In genomic region chr9:25948182-25948581, GRCh38 we compare ENCODE assay signal across 8 cellular contexts.
"Had no signal": no experiment of that assay in that cellular context is flagged by ENCODE, and none has a peak within 500 bp of the region (broad histone marks: within the 10 kb centered on the region; RNA-seq: fewer than 3 reads in every experiment).

No MANE protein-coding gene starts in this region.

- H3K4me2 ChIP-seq: KMS-11 had no signal

- H3K27ac ChIP-seq: HL-60, KMS-11 had no signal

- FAIRE-seq: HepG2, HTR-8/SVneo, K562 had no signal

- DNase-seq: IMR-90, KBM-7, KG1 had no signal

- H3K4me3 ChIP-seq: K562 had no signal

- ATAC-seq: HepG2, K562 had no signal
